8 cellular contexts compared by ENCODE assay signal in genomic region chr6:45419574-45420082, GRCh38. TPM values are rescaled to one million over a fixed set of nuclear protein-coding genes. Genes with fewer than 3 reads are reported as not detected.
DNase-seq lines count a peak whose midpoint lies in the region; ATAC-seq and TF ChIP-seq lines count a peak whose summit lies in the region.

No MANE protein-coding gene starts in this region.

- H3K27me3 ChIP-seq in BJ (ENCODE audit: control insufficient read depth, insufficient read depth, low read length) (no peaks in the 10 kb centered on the region), HUES64 (ENCODE audit: insufficient read depth, low read length) (peaks cover 84% of the 10 kb centered on the region), body of pancreas (peaks cover 5 to 53% of the 10 kb centered on the region in 2 donors)

- DNase-seq in BJ (ENCODE audit: low read depth) (no peak), T-helper 17 cell (peak; percentile 34 to 42 (median 35)), body of pancreas (peak; percentile 41 to 64 (median 53)), inferior parietal cortex (ENCODE audit: extremely low spot score) (peak; percentile 62)
- peak; percentile 80 for DNase-seq in stimulated activated CD4-positive, alpha-beta T cell treated with anti-CD3 and anti-CD28 coated beads, Interleukin-15, amount 100 ng/mL, for 24 hours

- CTCF ChIA-PET in BJ (lab: Yijun Ruan, JAX) = interaction anchor here (0.5 to 3.8 kb wide), 7 partner anchors 25 to 944 kb away, joined by 3 to 16 read pairs (median 4); no protein-coding TSS in a partner anchor

- ATAC-seq in T-helper 17 cell (peak; percentile 33), body of pancreas (peak; percentile 51), GM18868 (IDR thresholded peaks at IDR 0.05; ENCODE audit: unreplicated experiment) (no peak), GM19035 (IDR thresholded peaks at IDR 0.05; ENCODE audit: unreplicated experiment) (no peak)

- H3K27ac Mint-ChIP-seq in T-helper 17 cell = peak overlapping the region; percentile 97

- POLR2A ChIA-PET in BJ (lab: Charles Lee) = no interaction called here

- no peaks in the 10 kb centered on the region for H3K36me3 ChIP-seq in BJ (ENCODE audit: control insufficient read depth, insufficient read depth, low read length)
- H3K36me3 ChIP-seq in HUES64 (ENCODE audit: insufficient read depth, low read length) = no peaks in the 10 kb centered on the region
- no peaks in the 10 kb centered on the region for H3K36me3 ChIP-seq in body of pancreas (replicated peaks in 1 of 2; ENCODE audit: insufficient read depth in 1 of 2, low read depth in 2 of 2)

- no peak overlapping the region for H3K9ac ChIP-seq in HUES64 (ENCODE audit: low read depth, low read length)

- H3K36me3 Mint-ChIP-seq in T-helper 17 cell (ENCODE audit: low read depth) = peaks cover 9% of the 10 kb centered on the region

- H3K4me3 ChIP-seq in BJ (ENCODE audit: low read depth, low read length) (peak overlapping the region; percentile 57), HUES64 (ENCODE audit: low read length) (peak overlapping the region; percentile 87), body of pancreas (no peak overlapping the region)

- intact Hi-C loops in body of pancreas (cut with DNase I) = no loop called here

- H3K4me1 Mint-ChIP-seq in T-helper 17 cell = peaks cover 30% of the 10 kb centered on the region

- no peak overlapping the region for H3K27ac ChIP-seq in HUES64 (ENCODE audit: low read depth, low read length)
- no peak overlapping the region for H3K27ac ChIP-seq in body of pancreas

- H3K4me1 ChIP-seq in HUES64 (ENCODE audit: insufficient read depth, low read length) (peaks cover 18% of the 10 kb centered on the region), body of pancreas (peaks cover 46% of the 10 kb centered on the region)

- 3% methylated on average over 38 of the region's 38 CpGs for WGBS in HUES64
- 3 to 5% methylated on average over 37 to 38 of the region's 38 CpGs for WGBS in body of pancreas, 2 donors

- TF ChIP-seq POLR2A in body of pancreas (IDR thresholded peaks at IDR 0.05) = no peak

- TF ChIP-seq CTCF in BJ (IDR thresholded peaks at IDR 0.05; ENCODE audit: insufficient read depth, low read depth, low read length) (no peak), body of pancreas (IDR thresholded peaks at IDR 0.05) (peak in 5 of 7 experiments; percentile 25 to 49 (median 39))

- H3K9me3 ChIP-seq in HUES64 (ENCODE audit: insufficient read depth, low read depth, low read length) (no peaks in the 10 kb centered on the region), T-helper 17 cell (ENCODE audit: control insufficient read depth, low read length, poor library complexity, severe bottlenecking) (no peaks in the 10 kb centered on the region), body of pancreas (no peaks in the 10 kb centered on the region)

- peaks cover 6% of the 10 kb centered on the region for H3K27me3 Mint-ChIP-seq in T-helper 17 cell

- peak overlapping the region; percentile 98 for H3K4me3 Mint-ChIP-seq in T-helper 17 cell

RNA-seq across cellular contexts. Expression of gene SUPT3H, which starts 41.9 kb away (rescaled TPM):
- 7.8 and 9.2 TPM in 2 replicates for polyA plus RNA-seq in BJ (2011; rRNA removed)
- 8.3 and 13.1 TPM in 2 replicates for polyA minus RNA-seq in BJ (2011; rRNA and poly(A)+ RNA removed)
- 19.8 TPM for polyA plus RNA-seq in HUES64 (2013, experiment 1 of 2)
- 19.3 TPM for polyA plus RNA-seq in HUES64 (2013, experiment 2 of 2)
- total RNA-seq in T-helper 17 cell (10 to 100 TPM; 10.8 to 17.6 TPM), body of pancreas (1 to 10 TPM; 4.9 to 6.7 TPM)

Comparison
In these comparisons a context has a peak if more than half of its experiments do, and no peak if none do; other contexts are left out.
1. H3K4me3 ChIP-seq: peak in BJ (single experiment) and HUES64 (single experiment); none in body of pancreas (0 of 2).
2. ATAC-seq: peak in T-helper 17 cell (single experiment) and body of pancreas (single experiment); none in GM18868 (single experiment) and GM19035 (single experiment).